ENCODE assay signal across 1 cellular context in genomic region chr2:142874293-142874814, GRCh38.
TF ChIP-seq lines count a peak whose summit lies in the region.

No MANE protein-coding gene starts in this region.

TF ChIP-seq in HepG2, 621 proteins besides CTCF, POLR2A, EP300 and RAD21 (continued from another document):
- TF ChIP-seq ARNTL (CRISPR knock-in tag; IDR thresholded peaks at IDR 0.05) (peak; percentile 59; the same call in 1 of the 2 replicates), SAFB2 (CRISPR knock-in tag; IDR thresholded peaks at IDR 0.05; ENCODE audit: borderline replicate concordance, low read depth) (no peak), ZSCAN12 (CRISPR knock-in tag; IDR thresholded peaks at IDR 0.05) (no peak), KDM4B (CRISPR knock-in tag; IDR thresholded peaks at IDR 0.05) (no peak), ZFP36L2 (CRISPR knock-in tag; IDR thresholded peaks at IDR 0.05) (no peak), PRDM10 (CRISPR knock-in tag; IDR thresholded peaks at IDR 0.05; ENCODE audit: low read depth) (0 out of 2 replicates have a peak, but pooled peaks have one; percentile 62), ZNF317 (CRISPR knock-in tag; IDR thresholded peaks at IDR 0.05) (no peak), GTF2F1 (IDR thresholded peaks at IDR 0.05; ENCODE audit: low read length) (no peak), NONO (IDR thresholded peaks at IDR 0.05) (no peak), NONO (CRISPR knock-in tag; conservative IDR thresholded peaks at IDR 0.05) (no peak), ZNF468 (CRISPR knock-in tag; IDR thresholded peaks at IDR 0.05) (no peak), AFF4 (CRISPR knock-in tag; IDR thresholded peaks at IDR 0.05) (no peak), SOX5 (CRISPR knock-in tag; IDR thresholded peaks at IDR 0.05; ENCODE audit: borderline replicate concordance) (peak; percentile 91), RXRB (CRISPR knock-in tag; IDR thresholded peaks at IDR 0.05; ENCODE audit: borderline replicate concordance) (peak; percentile 60), TARDBP (CRISPR knock-in tag; IDR thresholded peaks at IDR 0.05) (no peak), FOSL2 (CRISPR knock-in tag; IDR thresholded peaks at IDR 0.05) (peak; percentile 94), ZNF546 (CRISPR knock-in tag; conservative IDR thresholded peaks at IDR 0.05) (no peak), MAZ (IDR thresholded peaks at IDR 0.05; ENCODE audit: borderline replicate concordance, low read depth, low read length) (no peak), MAZ (CRISPR knock-in tag; IDR thresholded peaks at IDR 0.05; ENCODE audit: low read depth) (no peak), ZNF564 (CRISPR knock-in tag; IDR thresholded peaks at IDR 0.05) (no peak), ZBTB33 (CRISPR knock-in tag; IDR thresholded peaks at IDR 0.05) (no peak), MEF2D (CRISPR knock-in tag; IDR thresholded peaks at IDR 0.05) (no peak), ATF7 (IDR thresholded peaks at IDR 0.05) (no peak), ATF7 (CRISPR knock-in tag; IDR thresholded peaks at IDR 0.05) (no peak), ZNF143 (CRISPR knock-in tag; IDR thresholded peaks at IDR 0.05) (no peak), ZNF7 (CRISPR knock-in tag; IDR thresholded peaks at IDR 0.05) (no peak)
